ENCODE assay signal across 13 cellular contexts in the genomic region with DNA sequence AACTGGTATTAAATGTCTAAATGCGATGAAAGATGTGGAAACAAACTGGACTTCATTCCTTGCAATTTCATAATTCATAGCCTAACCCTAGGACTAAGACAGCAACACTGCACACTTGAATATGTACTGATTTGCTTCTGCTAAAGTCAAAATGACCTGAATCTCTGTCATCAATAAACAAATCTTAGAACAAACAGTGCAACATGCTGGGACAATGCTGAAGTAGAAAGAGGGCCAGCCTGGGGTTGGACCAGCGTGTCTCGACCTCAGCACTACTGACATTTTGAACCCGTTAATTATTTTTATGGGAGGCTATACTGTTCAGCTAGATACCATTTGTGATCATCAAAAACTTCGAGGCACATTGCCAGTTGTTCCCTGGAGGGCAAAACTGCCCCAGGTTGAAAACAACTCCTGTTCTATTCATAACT. TPM values are rescaled to one million over a fixed set of nuclear protein-coding genes. Genes with fewer than 3 reads are reported as not detected.
A peak's percentile ranks its signal among the peaks of the same experiment; 100 is the strongest.
DNase-seq lines count a peak whose midpoint lies in the region; ATAC-seq, FAIRE-seq and TF ChIP-seq lines count a peak whose summit lies in the region.
"Had no signal": no experiment of that assay in that cellular context is flagged by ENCODE, and none has a peak within 500 bp of the region (broad histone marks: within the 10 kb centered on the region; RNA-seq: fewer than 3 reads in every experiment).

No MANE protein-coding gene starts in this region.

- no peak for TF ChIP-seq CTCF in CD14-positive monocyte (IDR thresholded peaks at IDR 0.05)
- TF ChIP-seq CTCF in astrocyte (IDR thresholded peaks at IDR 0.05; ENCODE audit: insufficient read depth, low read depth, low read length) = no peak
- no peak for TF ChIP-seq CTCF in gastrocnemius medialis (IDR thresholded peaks at IDR 0.05 in 4 of 5, conservative IDR thresholded peaks at IDR 0.05 in 1 of 5)
- no peak for TF ChIP-seq CTCF in BE2C (IDR thresholded peaks at IDR 0.05; ENCODE audit: low read depth, low read length)

- peaks cover 48% of the 10 kb centered on the region for H3K4me1 ChIP-seq in astrocyte (ENCODE audit: insufficient read depth, low read length)
- peaks cover 17% of the 10 kb centered on the region for H3K4me1 ChIP-seq in right cardiac atrium (ENCODE audit: control insufficient read depth, insufficient read depth, low read length)
- peaks cover 29 to 41% of the 10 kb centered on the region in 2 donors for H3K4me1 ChIP-seq in gastrocnemius medialis
- H3K4me1 ChIP-seq in BE2C = no peaks in the 10 kb centered on the region

- peaks cover 59% of the 10 kb centered on the region for H3K4me1 Mint-ChIP-seq in CD14-positive monocyte
- H3K4me1 Mint-ChIP-seq in astrocyte (ENCODE audit: low read depth, unreplicated experiment) = peaks cover 56% of the 10 kb centered on the region
- no peaks in the 10 kb centered on the region for H3K4me1 Mint-ChIP-seq in stimulated activated memory B cell treated with anti-CD40 and anti-IgM and Interleukin-4, amounts not matched to agents 10 μg/mL and 1 μg/mL and 100 μg/mL, for 72 hours
- H3K4me1 Mint-ChIP-seq: B cell; central memory CD8-positive, alpha-beta T cell had no signal

- peak overlapping the region; percentile 0 for H3K4me2 ChIP-seq in astrocyte (ENCODE audit: low read length)

- no peak for FAIRE-seq in astrocyte (lab: Jason Lieb, UNC)

- H2AFZ ChIP-seq in astrocyte (ENCODE audit: low read depth, low read length) = no peak overlapping the region

- H3K4me3 ChIP-seq in astrocyte (ENCODE audit: insufficient read depth, low read depth, low read length) (no peak overlapping the region), right cardiac atrium (ENCODE audit: low read length) (no peak overlapping the region), gastrocnemius medialis (no peak overlapping the region), BE2C (ENCODE audit: low read depth, low read length) (no peak overlapping the region)

- H3K27me3 ChIP-seq in astrocyte (ENCODE audit: insufficient read depth, low read length) (no peaks in the 10 kb centered on the region), right cardiac atrium (ENCODE audit: control insufficient read depth, insufficient read depth) (no peaks in the 10 kb centered on the region), gastrocnemius medialis (no peaks in the 10 kb centered on the region), BE2C (no peaks in the 10 kb centered on the region)

- no peak for TF ChIP-seq POLR2A in gastrocnemius medialis (IDR thresholded peaks at IDR 0.05)

- H3K36me3 ChIP-seq in astrocyte (ENCODE audit: insufficient read depth, low read length) = peaks cover 17% of the 10 kb centered on the region
- no peaks in the 10 kb centered on the region for H3K36me3 ChIP-seq in gastrocnemius medialis
- H3K36me3 ChIP-seq in BE2C = no peaks in the 10 kb centered on the region

- H3K4me3 Mint-ChIP-seq in CD14-positive monocyte (no peak overlapping the region), astrocyte (ENCODE audit: unreplicated experiment) (no peak overlapping the region)
- H3K4me3 Mint-ChIP-seq in stimulated activated memory B cell treated with anti-CD40 and anti-IgM and Interleukin-4, amounts not matched to agents 10 μg/mL and 1 μg/mL and 100 μg/mL, for 72 hours = no peak overlapping the region
- H3K4me3 Mint-ChIP-seq: B cell; central memory CD8-positive, alpha-beta T cell had no signal

- peak overlapping the region; percentile 93 for H3K9ac ChIP-seq in astrocyte (ENCODE audit: low read length)

- in situ Hi-C loops in gastrocnemius medialis (cut with MboI; ENCODE audit: low sequenced_read_pairs in 4 of 4) = no loop called here

- WGBS in right cardiac atrium = 86% methylated on average over 5 of the region's 5 CpGs

- H3K27me3 Mint-ChIP-seq in CD14-positive monocyte (ENCODE audit: low read depth in 3 of 3) (no peaks in the 10 kb centered on the region), astrocyte (ENCODE audit: low read depth, unreplicated experiment) (no peaks in the 10 kb centered on the region)
- H3K27me3 Mint-ChIP-seq in stimulated activated memory B cell treated with anti-CD40 and anti-IgM and Interleukin-4, amounts not matched to agents 10 μg/mL and 1 μg/mL and 100 μg/mL, for 72 hours = no peaks in the 10 kb centered on the region

- no peaks in the 10 kb centered on the region for H3K9me3 Mint-ChIP-seq in CD14-positive monocyte
- no peaks in the 10 kb centered on the region for H3K9me3 Mint-ChIP-seq in astrocyte (ENCODE audit: unreplicated experiment)
- no peaks in the 10 kb centered on the region for H3K9me3 Mint-ChIP-seq in stimulated activated memory B cell treated with anti-CD40 and anti-IgM and Interleukin-4, amounts not matched to agents 10 μg/mL and 1 μg/mL and 100 μg/mL, for 72 hours
- H3K9me3 Mint-ChIP-seq: central memory CD8-positive, alpha-beta T cell had no signal

- DNase-seq in CD14-positive monocyte (ENCODE audit: low spot score) (no peak), astrocyte (ENCODE audit: low read depth) (no peak), right cardiac atrium (no peak), gastrocnemius medialis (no peak), SK-N-DZ (ENCODE audit: low spot score) (no peak), BE2C (no peak)
- no peak for DNase-seq in stimulated activated naive CD8-positive, alpha-beta T cell treated with anti-CD3 and anti-CD28 coated beads, Interleukin-15, Interleukin-2, amounts not matched to agents 100 U/mL and 50 U/mL, for 24 hours
- DNase-seq: activated T-cell treated with anti-CD3 and anti-CD28 coated beads, Interleukin-2, amount 50 U/mL, for 1 hour; KBM-7; NCI-H2171 had no signal

- peaks cover 72% of the 10 kb centered on the region for H3K79me2 ChIP-seq in astrocyte (ENCODE audit: insufficient read depth, low read length)

- H3K27ac Mint-ChIP-seq in CD14-positive monocyte = peak overlapping the region in 6 of 7 donors; percentile 93 to 98 (median 96)
- peak overlapping the region; percentile 99 for H3K27ac Mint-ChIP-seq in astrocyte (ENCODE audit: unreplicated experiment)
- no peak overlapping the region for H3K27ac Mint-ChIP-seq in stimulated activated memory B cell treated with anti-CD40 and anti-IgM and Interleukin-4, amounts not matched to agents 10 μg/mL and 1 μg/mL and 100 μg/mL, for 72 hours
- H3K27ac Mint-ChIP-seq: B cell had no signal

- intact Hi-C loops in CD14-positive monocyte (cut with micrococcal nuclease) (loop anchor here (5.0 kb wide), 3 partner anchors 37 to 48 kb away; a partner anchor contains a TSS), right cardiac atrium (cut with DNase I) (loop anchor here in 1 of 4 donors (5.0 kb wide), 1 partner anchor 42 kb away; no protein-coding TSS in a partner anchor), gastrocnemius medialis (cut with DNase I; ENCODE audit: low total_unique reads) (loop anchor here (5.0 kb wide), 2 partner anchors 47 to 58 kb away; a partner anchor contains a TSS)

- no peaks in the 10 kb centered on the region for H3K9me3 ChIP-seq in astrocyte (ENCODE audit: insufficient read depth, low read depth, low read length)
- no peaks in the 10 kb centered on the region for H3K9me3 ChIP-seq in right cardiac atrium (ENCODE audit: control insufficient read depth, low read length)
- no peaks in the 10 kb centered on the region for H3K9me3 ChIP-seq in gastrocnemius medialis
- no peaks in the 10 kb centered on the region for H3K9me3 ChIP-seq in BE2C

- H4K20me1 ChIP-seq in astrocyte (ENCODE audit: insufficient read depth, low read length) = no peaks in the 10 kb centered on the region

- ATAC-seq in right cardiac atrium = no peak
- ATAC-seq in gastrocnemius medialis = no peak
- no peak for ATAC-seq in stimulated activated naive CD8-positive, alpha-beta T cell treated with anti-CD3 and anti-CD28 coated beads, Interleukin-15, Interleukin-2, amounts not matched to agents 100 U/mL and 50 U/mL, for 24 hours
- ATAC-seq in stimulated activated memory B cell treated with anti-CD40 and anti-IgM and Interleukin-4, amounts not matched to agents 10 μg/mL and 1 μg/mL and 100 μg/mL, for 72 hours = no peak

- H3K36me3 Mint-ChIP-seq in CD14-positive monocyte (peaks cover 26 to 29% of the 10 kb centered on the region in 2 donors), astrocyte (ENCODE audit: low read depth, unreplicated experiment) (peaks cover 20% of the 10 kb centered on the region)
- H3K36me3 Mint-ChIP-seq in stimulated activated memory B cell treated with anti-CD40 and anti-IgM and Interleukin-4, amounts not matched to agents 10 μg/mL and 1 μg/mL and 100 μg/mL, for 72 hours = no peaks in the 10 kb centered on the region

- H3K27ac ChIP-seq in astrocyte (ENCODE audit: low read depth, low read length) (peak overlapping the region; percentile 100), right cardiac atrium (ENCODE audit: low read length) (peak overlapping the region; percentile 67), gastrocnemius medialis (peak overlapping the region; percentile 83 to 94 (median 92))

RNA-seq across cellular contexts. Expression of a gene that starts 47.1 kb away (rescaled TPM):
- polyA plus RNA-seq in CD14-positive monocyte = 10 to 100 TPM in 1 of 2 donors, 1 to 10 TPM in 1; 9.7 to 14.5 TPM
- total RNA-seq in astrocyte = 299 and 306 TPM in 2 replicates
- 10 to 100 TPM; 13.6 to 25.0 (median 16.2) TPM for total RNA-seq in right cardiac atrium
- 5.5 TPM for polyA plus RNA-seq in right cardiac atrium
- total RNA-seq in gastrocnemius medialis = 10 to 100 TPM in 1 of 4 donors, 1 to 10 TPM in 3; 4.1 to 10.3 (median 6.3) TPM
- 0.50 and 1.1 TPM in 2 replicates for polyA plus RNA-seq in SK-N-DZ (2014; cell fraction: cytosol; rRNA removed)
- 1.4 and 2.2 TPM in 2 replicates for polyA plus RNA-seq in SK-N-DZ (2014; cell fraction: nucleus; rRNA removed)
- polyA plus RNA-seq in BE2C (2012; ENCODE audit: insufficient read depth, insufficient read length, low read depth) = 0.09 TPM

Comparison
In these comparisons a context has a peak if more than half of its experiments do, and no peak if none do; other contexts are left out.
1. RNA of a gene that starts 47.1 kb away (total RNA-seq): 299 to 306 TPM in astrocyte; 13.6 to 25.0 TPM in right cardiac atrium and 4.1 to 10.3 TPM in gastrocnemius medialis; every median in the first group is over 10 times any median in the second.
2. Peak in every context shown above with its lines, with median percentiles within 50 percentile points of each other: H3K27ac ChIP-seq.